2 cellular contexts compared by ENCODE assay signal in genomic region chr20:7637184-7637583, GRCh38.
TF ChIP-seq lines count a peak whose summit lies in the region.

No MANE protein-coding gene starts in this region.

TF ChIP-seq in SK-N-SH, 30 proteins besides CTCF, POLR2A, EP300 and RAD21 (continued from another document):
- peak; percentile 45 for TF ChIP-seq NFIC (IDR thresholded peaks at IDR 0.05; ENCODE audit: borderline replicate concordance)

TF ChIP-seq in SK-N-SH treated with all-trans-retinoic acid at 6 μM for 48 hours, 23 proteins besides CTCF, POLR2A, EP300 and RAD21 (continued from another document):
- TF ChIP-seq, protein P1, sequence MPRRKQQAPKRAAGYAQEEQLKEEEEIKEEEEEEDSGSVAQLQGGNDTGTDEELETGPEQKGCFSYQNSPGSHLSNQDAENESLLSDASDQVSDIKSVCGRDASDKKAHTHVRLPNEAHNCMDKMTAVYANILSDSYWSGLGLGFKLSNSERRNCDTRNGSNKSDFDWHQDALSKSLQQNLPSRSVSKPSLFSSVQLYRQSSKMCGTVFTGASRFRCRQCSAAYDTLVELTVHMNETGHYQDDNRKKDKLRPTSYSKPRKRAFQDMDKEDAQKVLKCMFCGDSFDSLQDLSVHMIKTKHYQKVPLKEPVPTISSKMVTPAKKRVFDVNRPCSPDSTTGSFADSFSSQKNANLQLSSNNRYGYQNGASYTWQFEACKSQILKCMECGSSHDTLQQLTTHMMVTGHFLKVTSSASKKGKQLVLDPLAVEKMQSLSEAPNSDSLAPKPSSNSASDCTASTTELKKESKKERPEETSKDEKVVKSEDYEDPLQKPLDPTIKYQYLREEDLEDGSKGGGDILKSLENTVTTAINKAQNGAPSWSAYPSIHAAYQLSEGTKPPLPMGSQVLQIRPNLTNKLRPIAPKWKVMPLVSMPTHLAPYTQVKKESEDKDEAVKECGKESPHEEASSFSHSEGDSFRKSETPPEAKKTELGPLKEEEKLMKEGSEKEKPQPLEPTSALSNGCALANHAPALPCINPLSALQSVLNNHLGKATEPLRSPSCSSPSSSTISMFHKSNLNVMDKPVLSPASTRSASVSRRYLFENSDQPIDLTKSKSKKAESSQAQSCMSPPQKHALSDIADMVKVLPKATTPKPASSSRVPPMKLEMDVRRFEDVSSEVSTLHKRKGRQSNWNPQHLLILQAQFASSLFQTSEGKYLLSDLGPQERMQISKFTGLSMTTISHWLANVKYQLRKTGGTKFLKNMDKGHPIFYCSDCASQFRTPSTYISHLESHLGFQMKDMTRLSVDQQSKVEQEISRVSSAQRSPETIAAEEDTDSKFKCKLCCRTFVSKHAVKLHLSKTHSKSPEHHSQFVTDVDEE (CRISPR knock-in tag; IDR thresholded peaks at IDR 0.05): no peak
- TF ChIP-seq ZFP3 (CRISPR knock-in tag; IDR thresholded peaks at IDR 0.05): no peak
- no peak for TF ChIP-seq BACH2 (CRISPR knock-in tag; IDR thresholded peaks at IDR 0.05; ENCODE audit: borderline replicate concordance)
- TF ChIP-seq CSDC2 (CRISPR knock-in tag; IDR thresholded peaks at IDR 0.05): no peak
- no peak for TF ChIP-seq PPARA (CRISPR knock-in tag; IDR thresholded peaks at IDR 0.05; ENCODE audit: borderline replicate concordance)
- TF ChIP-seq ESRRG (CRISPR knock-in tag; IDR thresholded peaks at IDR 0.05): no peak
- no peak for TF ChIP-seq ARNTL (CRISPR knock-in tag; IDR thresholded peaks at IDR 0.05; ENCODE audit: borderline replicate concordance, low read depth)
- no peak for TF ChIP-seq POU6F1 (CRISPR knock-in tag; IDR thresholded peaks at IDR 0.05; ENCODE audit: borderline replicate concordance, low read depth)
- no peak for TF ChIP-seq ZNF70 (CRISPR knock-in tag; IDR thresholded peaks at IDR 0.05)
